8 cellular contexts compared by ENCODE assay signal in genomic region chr11:125626381-125626950, GRCh38. TPM values are rescaled to one million over a fixed set of nuclear protein-coding genes. Genes with fewer than 3 reads are reported as not detected.
A peak's percentile ranks its signal among the peaks of the same experiment; 100 is the strongest.
DNase-seq lines count a peak whose midpoint lies in the region; ATAC-seq and TF ChIP-seq lines count a peak whose summit lies in the region.

No MANE protein-coding gene starts in this region.

- peaks cover 5% of the 10 kb centered on the region for H3K4me1 ChIP-seq in cardiac muscle cell (ENCODE audit: low read depth)
- peaks cover 20% of the 10 kb centered on the region for H3K4me1 ChIP-seq in adipocyte (ENCODE audit: control insufficient read depth, insufficient read depth, low read length)
- H3K4me1 ChIP-seq in iPS-18a (ENCODE audit: control insufficient read depth, low read depth, low read length), result peaks cover 5% of the 10 kb centered on the region
- H3K4me1 ChIP-seq in smooth muscle cell (ENCODE audit: low read depth), result peaks cover 14% of the 10 kb centered on the region

- H4K20me1 ChIP-seq in smooth muscle cell (ENCODE audit: low read depth), result no peaks in the 10 kb centered on the region

- intact Hi-C loops in Right ventricle myocardium inferior (cut with DNase I), result loop anchor here (5.0 kb wide), 3 partner anchors 34 to 129 kb away; partner anchors contain the start of genes EI24, FEZ1 and STT3A

- H3K4me3 ChIP-seq in cardiac muscle cell, result peak overlapping the region; percentile 55
- peak overlapping the region; percentile 83 for H3K4me3 ChIP-seq in adipocyte (ENCODE audit: low read length)
- peak overlapping the region; percentile 83 for H3K4me3 ChIP-seq in iPS-18a (ENCODE audit: low read length)
- H3K4me3 ChIP-seq in smooth muscle cell, result peak overlapping the region; percentile 65

- peak overlapping the region; percentile 93 for H3K4me2 ChIP-seq in smooth muscle cell

- peak in 1 of 2 donors; percentile 64 for DNase-seq in cardiac muscle cell (ENCODE audit: low read depth in 1 of 2, low spot score in 1 of 2)
- DNase-seq in Right ventricle myocardium inferior (ENCODE audit: missing footprints), result no peak
- DNase-seq in NCI-H187 treated with DMSO at 0.1 percent for 48 hours (lab: John Stamatoyannopoulos, UW), result peak; percentile 38
- DNase-seq in adipocyte (ENCODE audit: low read depth), result no peak
- DNase-seq in smooth muscle cell (lab: John Stamatoyannopoulos, UW; ENCODE audit: unreplicated experiment), result peak; percentile 21
- no peak for DNase-seq in ecto neural progenitor cell (ENCODE audit: low spot score)

- under 1% methylated on average over 13 of the region's 13 CpGs for WGBS in smooth muscle cell (ENCODE audit: low lambda C conversion rate)

- H3K9ac ChIP-seq in adipocyte (ENCODE audit: low read length), result peak overlapping the region; percentile 97
- peak overlapping the region; percentile 98 for H3K9ac ChIP-seq in iPS-18a (ENCODE audit: low read length)
- H3K9ac ChIP-seq in smooth muscle cell (ENCODE audit: low read depth), result peak overlapping the region; percentile 41

- H3K27me3 ChIP-seq in cardiac muscle cell (no peaks in the 10 kb centered on the region), adipocyte (replicated peaks; ENCODE audit: control insufficient read depth, insufficient read depth, low read length) (no peaks in the 10 kb centered on the region), iPS-18a (ENCODE audit: control insufficient read depth, insufficient read depth, low read length) (no peaks in the 10 kb centered on the region), smooth muscle cell (ENCODE audit: low read depth) (no peaks in the 10 kb centered on the region)

- H3F3A ChIP-seq in smooth muscle cell (ENCODE audit: low read depth), result peaks cover 11% of the 10 kb centered on the region

- peaks cover 12% of the 10 kb centered on the region for H3K79me2 ChIP-seq in smooth muscle cell (ENCODE audit: low read depth)

- H3K9me3 ChIP-seq in cardiac muscle cell (ENCODE audit: low read depth) (no peaks in the 10 kb centered on the region), adipocyte (ENCODE audit: control insufficient read depth, low read length) (no peaks in the 10 kb centered on the region), iPS-18a (ENCODE audit: control insufficient read depth, low read depth, low read length) (no peaks in the 10 kb centered on the region), smooth muscle cell (replicated peaks; ENCODE audit: low read depth) (no peaks in the 10 kb centered on the region)

- H3K36me3 ChIP-seq in cardiac muscle cell (peaks cover 6% of the 10 kb centered on the region), adipocyte (ENCODE audit: control insufficient read depth, insufficient read depth, low read length, severe bottlenecking) (peaks cover 4% of the 10 kb centered on the region), iPS-18a (ENCODE audit: control insufficient read depth, low read depth, low read length) (peaks cover 40% of the 10 kb centered on the region), smooth muscle cell (ENCODE audit: low read depth) (peaks cover 4% of the 10 kb centered on the region)

- peak; percentile 45 for TF ChIP-seq CTCF in cardiac muscle cell (IDR thresholded peaks at IDR 0.05; ENCODE audit: low read depth, low read length)
- TF ChIP-seq CTCF in smooth muscle cell (IDR thresholded peaks at IDR 0.05; ENCODE audit: borderline replicate concordance, insufficient read depth, poor library complexity, severe bottlenecking), result peak; percentile 7

- H3K27ac ChIP-seq in cardiac muscle cell, result peak overlapping the region; percentile 89
- peak overlapping the region; percentile 91 for H3K27ac ChIP-seq in iPS-18a (ENCODE audit: low read length)
- peak overlapping the region; percentile 82 for H3K27ac ChIP-seq in smooth muscle cell (ENCODE audit: low read depth)

- ATAC-seq in Right ventricle myocardium inferior (no peak), HG02588 (IDR thresholded peaks at IDR 0.05; ENCODE audit: unreplicated experiment) (peak; percentile 23)

- peak overlapping the region; percentile 93 for H2AFZ ChIP-seq in smooth muscle cell (ENCODE audit: low read depth)

RNA-seq across cellular contexts. Expression of gene CHEK1, which starts 1.5 kb away (rescaled TPM):
- total RNA-seq in cardiac muscle cell (12.6 and 19.1 TPM in 2 replicates), Right ventricle myocardium inferior (2.0 TPM), smooth muscle cell (24.5 and 27.6 TPM in 2 replicates)
- polyA plus RNA-seq in cardiac muscle cell (11.4 and 15.6 TPM in 2 replicates), smooth muscle cell (18.3 and 18.4 TPM in 2 replicates)

RNA-seq across cellular contexts. Expression of gene STT3A, which starts 33.8 kb away (rescaled TPM):
- 65.5 and 78.5 TPM in 2 replicates for total RNA-seq in cardiac muscle cell
- polyA plus RNA-seq in cardiac muscle cell, result 117 and 130 TPM in 2 replicates
- total RNA-seq in Right ventricle myocardium inferior, result 61.2 TPM
- 241 and 302 TPM in 2 replicates for total RNA-seq in smooth muscle cell
- 184 and 216 TPM in 2 replicates for polyA plus RNA-seq in smooth muscle cell

RNA-seq across cellular contexts. Expression of gene ACRV1, which starts 54.2 kb away (rescaled TPM):
- not detected in 2 replicates for total RNA-seq in cardiac muscle cell
- polyA plus RNA-seq in cardiac muscle cell, result 0.16 and 0.30 TPM in 2 replicates
- not detected for total RNA-seq in Right ventricle myocardium inferior
- not detected in 2 replicates for total RNA-seq in smooth muscle cell
- polyA plus RNA-seq in smooth muscle cell, result 0.25 and 0.37 TPM in 2 replicates

RNA-seq across cellular contexts. Expression of gene EI24, which starts 57.2 kb away (rescaled TPM):
- total RNA-seq in cardiac muscle cell (96.7 and 128 TPM in 2 replicates), Right ventricle myocardium inferior (58.1 TPM), smooth muscle cell (124 and 130 TPM in 2 replicates)
- polyA plus RNA-seq in cardiac muscle cell (124 and 157 TPM in 2 replicates), smooth muscle cell (154 and 158 TPM in 2 replicates)

Comparison
In these comparisons a context has a peak if more than half of its experiments do, and no peak if none do; other contexts are left out.
1. DNase-seq: peak in NCI-H187 treated with DMSO at 0.1 percent for 48 hours (single experiment) and smooth muscle cell (single experiment); none in Right ventricle myocardium inferior (single experiment), adipocyte (single experiment) and ecto neural progenitor cell (single experiment).
2. H3K9ac ChIP-seq: peak in every context shown above with its lines; median percentile 98 in iPS-18a; 97 in adipocyte; 41 in smooth muscle cell.
3. Peak in every context shown above with its lines, with median percentiles within 50 percentile points of each other: H3K27ac ChIP-seq and H3K4me3 ChIP-seq.